ENCODE assay signal across 22 cellular contexts in genomic region chr1:214493126-214493796, GRCh38. TPM values are rescaled to one million over a fixed set of nuclear protein-coding genes. Genes with fewer than 3 reads are reported as not detected.
DNase-seq lines count a peak whose midpoint lies in the region; TF ChIP-seq lines count a peak whose summit lies in the region.
"Had no signal": no experiment of that assay in that cellular context is flagged by ENCODE, and none has a peak within 500 bp of the region (broad histone marks: within the 10 kb centered on the region; RNA-seq: fewer than 3 reads in every experiment).

No MANE protein-coding gene starts in this region.

- H3K27ac Mint-ChIP-seq in activated CD4-positive, alpha-beta T cell treated with anti-CD3 and anti-CD28 coated beads, Interleukin-2, amount 10 ng/mL, durations not matched to agents 24 days and 14 days: no peak overlapping the region
- H3K27ac Mint-ChIP-seq: activated CD8-positive, alpha-beta T cell treated with anti-CD3 and anti-CD28 coated beads for 36 hours; activated naive CD4-positive, alpha-beta T cell treated with anti-CD3 and anti-CD28 coated beads for 36 hours; activated T-cell treated with anti-CD3 and anti-CD28 coated beads, Interleukin-2, amount 50 U/mL, for 24 hours had no signal

- H3K27me3 ChIP-seq in rectal smooth muscle tissue (ENCODE audit: control insufficient read depth, insufficient read depth, low read length): no peaks in the 10 kb centered on the region
- H3K27me3 ChIP-seq: ascending aorta, SJSA1, suprapubic skin had no signal

- no peaks in the 10 kb centered on the region for H3K36me3 ChIP-seq in rectal smooth muscle tissue (ENCODE audit: control insufficient read depth, insufficient read depth, low read length)
- H3K36me3 ChIP-seq: ascending aorta, suprapubic skin had no signal

- H3K27ac ChIP-seq in RWPE1 (peak overlapping the region; percentile 54), rectal smooth muscle tissue (ENCODE audit: low read depth, low read length) (peak overlapping the region; percentile 21)
- H3K27ac ChIP-seq: ascending aorta, SJSA1, suprapubic skin had no signal

- no peak for TF ChIP-seq CTCF in RWPE1 (conservative IDR thresholded peaks at IDR 0.05; ENCODE audit: low read depth)
- TF ChIP-seq CTCF in fibroblast of mammary gland (conservative IDR thresholded peaks at IDR 0.05; ENCODE audit: control insufficient read depth, insufficient read depth, low read depth, low read length): no peak
- no peak for TF ChIP-seq CTCF in lower leg skin (IDR thresholded peaks at IDR 0.05)

- H3K36me3 Mint-ChIP-seq in activated CD4-positive, alpha-beta T cell treated with anti-CD3 and anti-CD28 coated beads, Interleukin-2, amount 10 ng/mL, durations not matched to agents 24 days and 14 days (ENCODE audit: low read depth): no peaks in the 10 kb centered on the region
- H3K36me3 Mint-ChIP-seq: WTC11 had no signal

- CTCF ChIA-PET in RWPE1 (lab: Yijun Ruan, JAX): interaction anchor here (0.7 kb wide), 1 partner anchor 119 kb away, joined by 4 read pairs; no protein-coding TSS in a partner anchor

- intact Hi-C loops in activated CD4-positive, alpha-beta T cell treated with anti-CD3 and anti-CD28 coated beads, Interleukin-2, amount 10 ng/mL, durations not matched to agents 24 days and 14 days (cut with micrococcal nuclease): no loop called here
- intact Hi-C loops in lower leg skin (cut with DNase I; ENCODE audit: low total_unique reads): no loop called here

- no peaks in the 10 kb centered on the region for H3K9me3 Mint-ChIP-seq in activated CD4-positive, alpha-beta T cell treated with anti-CD3 and anti-CD28 coated beads, Interleukin-2, amount 10 ng/mL, durations not matched to agents 24 days and 14 days
- H3K9me3 Mint-ChIP-seq: activated CD8-positive, alpha-beta T cell treated with anti-CD3 and anti-CD28 coated beads for 36 hours; activated naive CD4-positive, alpha-beta T cell treated with anti-CD3 and anti-CD28 coated beads for 36 hours; activated T-cell treated with anti-CD3 and anti-CD28 coated beads, Interleukin-2, amount 50 U/mL, for 24 hours; WTC11 had no signal

- no peak for TF ChIP-seq POLR2A in lower leg skin (IDR thresholded peaks at IDR 0.05)

- H3K4me1 ChIP-seq in rectal smooth muscle tissue (ENCODE audit: control insufficient read depth, insufficient read depth, low read length): peaks cover 6% of the 10 kb centered on the region

- H3K4me1 Mint-ChIP-seq in activated CD4-positive, alpha-beta T cell treated with anti-CD3 and anti-CD28 coated beads, Interleukin-2, amount 10 ng/mL, durations not matched to agents 24 days and 14 days: peaks cover 1% of the 10 kb centered on the region

- 58 to 66% methylated on average over 7 of the region's 7 CpGs for WGBS in lower leg skin, 2 donors

- H3K4me3 ChIP-seq in fibroblast of mammary gland (ENCODE audit: control insufficient read depth, low read depth, low read length): no peak overlapping the region
- H3K4me3 ChIP-seq in rectal smooth muscle tissue (ENCODE audit: low read length): no peak overlapping the region
- no peak overlapping the region for H3K4me3 ChIP-seq in lower leg skin (ENCODE audit: low read depth, poor library complexity, severe bottlenecking)
- H3K4me3 ChIP-seq: ascending aorta, PC-9, SJSA1, suprapubic skin had no signal

- H3K9ac ChIP-seq in rectal smooth muscle tissue (ENCODE audit: low read length): no peak overlapping the region

- H3K4me3 Mint-ChIP-seq in activated CD4-positive, alpha-beta T cell treated with anti-CD3 and anti-CD28 coated beads, Interleukin-2, amount 10 ng/mL, durations not matched to agents 24 days and 14 days: no peak overlapping the region
- H3K4me3 Mint-ChIP-seq: activated CD8-positive, alpha-beta T cell treated with anti-CD3 and anti-CD28 coated beads for 36 hours; activated naive CD4-positive, alpha-beta T cell treated with anti-CD3 and anti-CD28 coated beads for 36 hours; activated T-cell treated with anti-CD3 and anti-CD28 coated beads, Interleukin-2, amount 50 U/mL, for 24 hours; WTC11 had no signal

- POLR2A ChIA-PET in RWPE1 (lab: Yijun Ruan, JAX; ENCODE audit: low non-redundant PET): no interaction called here

- H3K27me3 Mint-ChIP-seq in activated CD4-positive, alpha-beta T cell treated with anti-CD3 and anti-CD28 coated beads, Interleukin-2, amount 10 ng/mL, durations not matched to agents 24 days and 14 days: peaks cover 24% of the 10 kb centered on the region

- peak; percentile 31 for DNase-seq in EL
- DNase-seq in RWPE1 (ENCODE audit: low spot score): no peak
- peak; percentile 81 for DNase-seq in fibroblast of mammary gland (ENCODE audit: low read depth)
- DNase-seq in activated CD4-positive, alpha-beta T cell treated with anti-CD3 and anti-CD28 coated beads, Interleukin-2, amount 10 ng/mL, durations not matched to agents 24 days and 14 days: no peak
- DNase-seq in DMS114 treated with DMSO at 0.1 percent for 48 hours (lab: John Stamatoyannopoulos, UW; ENCODE audit: unreplicated experiment): no peak
- no peak for DNase-seq in lower leg skin (ENCODE audit: low spot score in 2 of 2)
- no peak for DNase-seq in pons (ENCODE audit: low spot score)
- DNase-seq: activated CD8-positive, alpha-beta T cell treated with anti-CD3 and anti-CD28 coated beads for 36 hours; activated naive CD4-positive, alpha-beta T cell treated with anti-CD3 and anti-CD28 coated beads for 36 hours; activated T-cell treated with anti-CD3 and anti-CD28 coated beads, Interleukin-2, amount 50 U/mL, for 24 hours; AML-193; GOT3; NCI-H1694; NCI-H2227 treated with DMSO at 0.1 percent for 48 hours; retina; T-helper 2 cell had no signal

RNA-seq across cellular contexts. Expression of gene PTPN14, which starts 58.1 kb away (rescaled TPM):
- total RNA-seq in activated CD4-positive, alpha-beta T cell treated with anti-CD3 and anti-CD28 coated beads, Interleukin-2, amount 10 ng/mL, durations not matched to agents 24 days and 14 days: 29.7 and 29.9 TPM in 2 replicates
- total RNA-seq in lower leg skin: 100 to 1,000 TPM in 1 of 4 donors, 10 to 100 TPM in 3; 59.4 to 118 (median 66.1) TPM

Comparison
In these comparisons a context has a peak if more than half of its experiments do, and no peak if none do; other contexts are left out.
1. DNase-seq: peak in EL (single experiment) and fibroblast of mammary gland (single experiment); none in RWPE1 (single experiment), activated CD4-positive, alpha-beta T cell treated with anti-CD3 and anti-CD28 coated beads, Interleukin-2, amount 10 ng/mL, durations not matched to agents 24 days and 14 days (single experiment), DMS114 treated with DMSO at 0.1 percent for 48 hours (single experiment), lower leg skin (0 of 2) and pons (single experiment).